In the genomic region with DNA sequence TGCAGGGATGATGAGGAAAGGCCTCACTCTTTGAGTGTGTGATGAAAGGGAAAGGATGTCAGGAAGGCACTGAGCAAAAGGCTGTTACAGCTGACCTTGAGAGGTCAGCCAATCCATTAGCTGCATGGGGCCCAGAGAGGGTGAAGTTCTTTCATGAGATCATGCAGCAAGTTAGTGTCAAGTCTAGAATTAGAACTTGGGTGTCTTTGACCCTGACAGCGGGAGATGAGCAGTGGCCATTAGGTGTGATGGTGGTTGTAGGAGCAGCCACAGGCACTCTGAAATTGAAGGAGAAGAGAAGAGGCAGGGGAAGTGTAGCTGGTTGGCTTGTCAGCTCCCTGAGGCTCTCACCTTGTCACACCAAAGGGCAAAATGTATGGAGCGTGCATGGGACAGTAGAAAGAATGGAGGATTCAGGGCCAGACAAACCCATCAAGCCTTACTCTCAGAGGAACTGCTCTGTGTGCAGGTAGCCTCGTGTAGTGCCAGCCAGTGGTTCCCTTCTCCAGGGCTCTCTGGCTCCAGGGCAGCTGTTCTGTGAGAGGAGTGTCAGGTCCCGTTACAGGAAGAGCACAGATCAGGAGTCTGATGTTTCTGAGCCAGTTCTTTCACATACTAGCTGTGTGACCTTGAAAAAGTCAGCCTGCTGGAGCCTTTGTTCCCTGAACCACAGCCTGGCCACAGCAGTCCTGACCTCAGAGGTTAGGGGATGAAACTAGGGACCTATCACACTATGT, we compare ENCODE assay signal across 1 cellular context.
TF ChIP-seq lines count a peak whose summit lies in the region.

No MANE protein-coding gene starts in this region.

TF ChIP-seq in K562, 482 proteins besides CTCF, POLR2A, EP300 and RAD21:
- TF ChIP-seq ESRRB (CRISPR knock-in tag; IDR thresholded peaks at IDR 0.05; ENCODE audit: borderline replicate concordance), result no peak
- TF ChIP-seq, protein P1, sequence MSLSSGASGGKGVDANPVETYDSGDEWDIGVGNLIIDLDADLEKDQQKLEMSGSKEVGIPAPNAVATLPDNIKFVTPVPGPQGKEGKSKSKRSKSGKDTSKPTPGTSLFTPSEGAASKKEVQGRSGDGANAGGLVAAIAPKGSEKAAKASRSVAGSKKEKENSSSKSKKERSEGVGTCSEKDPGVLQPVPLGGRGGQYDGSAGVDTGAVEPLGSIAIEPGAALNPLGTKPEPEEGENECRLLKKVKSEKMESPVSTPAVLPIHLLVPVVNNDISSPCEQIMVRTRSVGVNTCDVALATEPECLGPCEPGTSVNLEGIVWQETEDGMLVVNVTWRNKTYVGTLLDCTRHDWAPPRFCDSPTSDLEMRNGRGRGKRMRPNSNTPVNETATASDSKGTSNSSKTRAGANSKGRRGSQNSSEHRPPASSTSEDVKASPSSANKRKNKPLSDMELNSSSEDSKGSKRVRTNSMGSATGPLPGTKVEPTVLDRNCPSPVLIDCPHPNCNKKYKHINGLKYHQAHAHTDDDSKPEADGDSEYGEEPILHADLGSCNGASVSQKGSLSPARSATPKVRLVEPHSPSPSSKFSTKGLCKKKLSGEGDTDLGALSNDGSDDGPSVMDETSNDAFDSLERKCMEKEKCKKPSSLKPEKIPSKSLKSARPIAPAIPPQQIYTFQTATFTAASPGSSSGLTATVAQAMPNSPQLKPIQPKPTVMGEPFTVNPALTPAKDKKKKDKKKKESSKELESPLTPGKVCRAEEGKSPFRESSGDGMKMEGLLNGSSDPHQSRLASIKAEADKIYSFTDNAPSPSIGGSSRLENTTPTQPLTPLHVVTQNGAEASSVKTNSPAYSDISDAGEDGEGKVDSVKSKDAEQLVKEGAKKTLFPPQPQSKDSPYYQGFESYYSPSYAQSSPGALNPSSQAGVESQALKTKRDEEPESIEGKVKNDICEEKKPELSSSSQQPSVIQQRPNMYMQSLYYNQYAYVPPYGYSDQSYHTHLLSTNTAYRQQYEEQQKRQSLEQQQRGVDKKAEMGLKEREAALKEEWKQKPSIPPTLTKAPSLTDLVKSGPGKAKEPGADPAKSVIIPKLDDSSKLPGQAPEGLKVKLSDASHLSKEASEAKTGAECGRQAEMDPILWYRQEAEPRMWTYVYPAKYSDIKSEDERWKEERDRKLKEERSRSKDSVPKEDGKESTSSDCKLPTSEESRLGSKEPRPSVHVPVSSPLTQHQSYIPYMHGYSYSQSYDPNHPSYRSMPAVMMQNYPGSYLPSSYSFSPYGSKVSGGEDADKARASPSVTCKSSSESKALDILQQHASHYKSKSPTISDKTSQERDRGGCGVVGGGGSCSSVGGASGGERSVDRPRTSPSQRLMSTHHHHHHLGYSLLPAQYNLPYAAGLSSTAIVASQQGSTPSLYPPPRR (CRISPR knock-in tag; IDR thresholded peaks at IDR 0.05; ENCODE audit: borderline replicate concordance), result no peak
- TF ChIP-seq JUN (IDR thresholded peaks at IDR 0.05; ENCODE audit: borderline replicate concordance, low read depth, low read length), result no peak
- TF ChIP-seq JUN (CRISPR knock-in tag; IDR thresholded peaks at IDR 0.05; ENCODE audit: borderline replicate concordance), result no peak
- TF ChIP-seq XRCC5 (IDR thresholded peaks at IDR 0.05; ENCODE audit: low read depth, low read length), result no peak
- TF ChIP-seq PHTF2 (CRISPR knock-in tag; IDR thresholded peaks at IDR 0.05), result no peak
- TF ChIP-seq TCF3 (CRISPR knock-in tag; IDR thresholded peaks at IDR 0.05), result no peak
- TF ChIP-seq TSC22D4 (tag; IDR thresholded peaks at IDR 0.05), result no peak
